8 cellular contexts compared by ENCODE assay signal in the genomic region with DNA sequence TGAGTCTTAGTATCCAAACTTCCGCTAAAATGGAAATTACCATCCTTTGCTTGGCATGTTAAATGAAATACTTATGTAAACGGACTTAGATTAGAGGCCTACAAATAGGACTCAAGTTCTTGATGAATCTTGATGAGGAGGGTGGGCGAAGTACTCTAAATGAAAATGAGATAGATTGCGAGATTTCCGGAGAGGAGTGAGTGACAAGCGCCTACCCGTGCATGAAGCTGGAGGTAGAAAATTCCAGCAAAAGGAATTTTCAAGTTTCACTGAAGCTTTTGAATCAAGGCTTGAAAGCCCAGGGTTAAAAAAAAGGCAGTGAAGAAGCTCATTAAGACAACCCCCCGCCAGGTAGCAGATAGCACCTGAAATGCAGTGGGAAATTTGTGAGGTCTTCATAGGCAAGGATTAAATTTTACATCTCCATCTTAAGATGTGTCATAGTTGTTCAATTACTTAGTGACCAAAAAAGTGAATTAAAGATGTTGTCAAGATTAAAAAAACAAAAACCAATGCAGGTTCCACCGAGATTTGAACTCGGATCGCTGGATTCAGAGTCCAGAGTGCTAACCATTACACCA. TPM values are rescaled to one million over a fixed set of nuclear protein-coding genes. Genes with fewer than 3 reads are reported as not detected.
DNase-seq lines count a peak whose midpoint lies in the region; ATAC-seq, FAIRE-seq and TF ChIP-seq lines count a peak whose summit lies in the region.

No MANE protein-coding gene starts in this region.

- H3K4me1 ChIP-seq in BLaER1 treated with 17β-estradiol and CSF1 and Interleukin-3, amounts not matched to agents 10 nM and 100 nM: peaks cover 14 to 32% (median 24%) of the 10 kb centered on the region in 10 experiments

- H3K9me3 Mint-ChIP-seq in IgD-negative memory B cell: peaks cover 0 to 2% (median 0%) of the 10 kb centered on the region in 3 donors
- no peaks in the 10 kb centered on the region for H3K9me3 Mint-ChIP-seq in chondrocyte (ENCODE audit: low read depth)
- H3K9me3 Mint-ChIP-seq in natural killer cell: no peaks in the 10 kb centered on the region

- intact Hi-C loops in natural killer cell (cut with micrococcal nuclease): loop anchor here (1.0 to 2.0 kb wide), 3 partner anchors 76 to 351 kb away; a partner anchor contains a TSS

- H3K9me3 ChIP-seq in BLaER1 treated with 17β-estradiol and CSF1 and Interleukin-3, amounts not matched to agents 10 nM and 100 nM (replicated peaks in 1 of 11): peaks cover 0 to 3% (median 0%) of the 10 kb centered on the region in 11 experiments; a peak in 1 of 22 replicates

- peak overlapping the region; percentile 76 to 100 (median 90) for H3K4me3 ChIP-seq in BLaER1 treated with 17β-estradiol and CSF1 and Interleukin-3, amounts not matched to agents 10 nM and 100 nM

- no peak for ATAC-seq in natural killer cell
- no peak for ATAC-seq in HG02623 (IDR thresholded peaks at IDR 0.05; ENCODE audit: unreplicated experiment)
- no peak for ATAC-seq in HG03469 (IDR thresholded peaks at IDR 0.05; ENCODE audit: unreplicated experiment)

- H3K27me3 Mint-ChIP-seq in IgD-negative memory B cell: no peaks in the 10 kb centered on the region
- H3K27me3 Mint-ChIP-seq in chondrocyte (ENCODE audit: low read depth): no peaks in the 10 kb centered on the region
- no peaks in the 10 kb centered on the region for H3K27me3 Mint-ChIP-seq in natural killer cell (ENCODE audit: low read depth in 2 of 2)

- TF ChIP-seq CTCF in chondrocyte (IDR thresholded peaks at IDR 0.05): no peak
- TF ChIP-seq CTCF in natural killer cell (IDR thresholded peaks at IDR 0.05): no peak

- FAIRE-seq in GM12892 (lab: Jason Lieb, UNC): no peak

- H3K4me3 Mint-ChIP-seq in IgD-negative memory B cell: peak overlapping the region; percentile 95 to 100 (median 98)
- peak overlapping the region; percentile 100 for H3K4me3 Mint-ChIP-seq in chondrocyte (ENCODE audit: unreplicated experiment)
- peak overlapping the region; percentile 99 for H3K4me3 Mint-ChIP-seq in natural killer cell

- no peak for TF ChIP-seq POLR2A in GM12892 (IDR thresholded peaks at IDR 0.05; ENCODE audit: low read depth, low read length)

- H3K27ac ChIP-seq in BLaER1 treated with 17β-estradiol and CSF1 and Interleukin-3, amounts not matched to agents 10 nM and 100 nM: peak overlapping the region; percentile 78 to 95 (median 90)

- H3K4me2 ChIP-seq in BLaER1 treated with 17β-estradiol and CSF1 and Interleukin-3, amounts not matched to agents 10 nM and 100 nM: peak overlapping the region in 10 of 11 experiments; percentile 4 to 93 (median 44); a peak in 13 of 22 replicates

- H4K20me1 ChIP-seq in BLaER1 treated with 17β-estradiol and CSF1 and Interleukin-3, amounts not matched to agents 10 nM and 100 nM: peaks cover 5 to 38% (median 27%) of the 10 kb centered on the region in 11 experiments; a peak in 18 of 22 replicates

- peak overlapping the region; percentile 86 to 93 (median 90) for H3K9ac ChIP-seq in BLaER1 treated with 17β-estradiol and CSF1 and Interleukin-3, amounts not matched to agents 10 nM and 100 nM

- peaks cover 0 to 4% (median 0%) of the 10 kb centered on the region in 11 experiments; a peak in 9 of 22 replicates for H3K36me3 ChIP-seq in BLaER1 treated with 17β-estradiol and CSF1 and Interleukin-3, amounts not matched to agents 10 nM and 100 nM

- peaks cover 2% of the 10 kb centered on the region for H3K36me3 Mint-ChIP-seq in IgD-negative memory B cell
- H3K36me3 Mint-ChIP-seq in chondrocyte (ENCODE audit: low read depth): no peaks in the 10 kb centered on the region
- no peaks in the 10 kb centered on the region for H3K36me3 Mint-ChIP-seq in natural killer cell

- H3K27ac Mint-ChIP-seq in IgD-negative memory B cell: peak overlapping the region; percentile 99 to 100 (median 100)
- H3K27ac Mint-ChIP-seq in chondrocyte (ENCODE audit: unreplicated experiment): peak overlapping the region; percentile 99
- peak overlapping the region; percentile 98 to 100 for H3K27ac Mint-ChIP-seq in natural killer cell

- H3K27me3 ChIP-seq in BLaER1 treated with 17β-estradiol and CSF1 and Interleukin-3, amounts not matched to agents 10 nM and 100 nM: no peaks in the 10 kb centered on the region

- DNase-seq in chondrocyte (ENCODE audit: low spot score) (no peak), natural killer cell (no peak), GM12892 (ENCODE audit: insufficient read length) (no peak), COR-L47 (lab: John Stamatoyannopoulos, UW) (no peak)

- peaks cover 17 to 25% (median 21%) of the 10 kb centered on the region in 3 donors for H3K4me1 Mint-ChIP-seq in IgD-negative memory B cell
- peaks cover 22% of the 10 kb centered on the region for H3K4me1 Mint-ChIP-seq in chondrocyte (ENCODE audit: low read depth)
- peaks cover 31 to 40% of the 10 kb centered on the region in 2 donors for H3K4me1 Mint-ChIP-seq in natural killer cell

RNA-seq across cellular contexts. Expression of a gene that starts 0.7 kb away (rescaled TPM):
- polyA plus RNA-seq in IgD-negative memory B cell: 248 TPM
- 150 to 153 TPM (median 153 TPM) in 3 replicates for total RNA-seq in chondrocyte
- total RNA-seq in natural killer cell: 10 to 100 TPM; 84.7 to 97.1 (median 87.5) TPM
- 239 TPM for polyA plus RNA-seq in GM12892 (2012; ENCODE audit: missing spikeins)
